9 cellular contexts compared by ENCODE assay signal in the genomic region with DNA sequence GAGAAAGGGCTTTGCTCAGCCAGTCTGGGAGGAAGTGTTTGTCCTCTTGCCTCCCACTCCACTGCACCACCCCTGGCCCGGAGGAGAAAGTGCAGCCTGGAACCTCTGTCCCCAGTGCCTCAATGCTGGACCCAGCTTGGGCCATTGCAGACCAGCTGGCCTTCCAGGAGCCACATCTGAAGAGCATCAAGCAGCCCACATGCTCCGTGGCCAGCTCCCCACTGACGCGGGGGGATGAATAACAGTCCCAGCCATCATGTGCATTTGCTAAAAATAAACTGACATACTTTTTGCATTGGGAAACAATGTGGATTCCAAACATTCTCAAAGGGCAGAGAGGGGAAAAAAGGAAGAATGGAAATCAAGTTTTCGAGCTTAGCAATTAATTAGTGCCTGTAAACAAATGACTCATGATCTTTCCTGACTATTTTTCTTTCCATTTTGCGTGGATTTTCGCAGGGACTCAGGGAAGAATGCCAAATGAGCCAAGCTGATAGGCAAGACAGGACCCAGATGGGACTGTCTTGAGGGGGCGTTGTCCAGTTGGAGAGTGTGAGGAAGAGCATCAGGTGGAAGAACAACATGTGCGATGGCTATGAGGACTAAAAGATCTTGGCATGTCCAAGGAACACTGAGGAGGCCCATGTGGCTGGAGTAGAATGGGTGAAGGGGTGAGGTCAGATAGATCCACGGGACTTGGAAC. TPM values are rescaled to one million over a fixed set of nuclear protein-coding genes. Genes with fewer than 3 reads are reported as not detected.
A peak's percentile ranks its signal among the peaks of the same experiment; 100 is the strongest.
DNase-seq lines count a peak whose midpoint lies in the region; ATAC-seq and TF ChIP-seq lines count a peak whose summit lies in the region.
"Had no signal": no experiment of that assay in that cellular context is flagged by ENCODE, and none has a peak within 500 bp of the region (broad histone marks: within the 10 kb centered on the region; RNA-seq: fewer than 3 reads in every experiment).

No MANE protein-coding gene starts in this region.

- H3K9ac ChIP-seq in DND-41 (ENCODE audit: low read depth, low read length) (no peak overlapping the region), MM.1S (ENCODE audit: low read length) (no peak overlapping the region)

- TF ChIP-seq CTCF in DND-41 (IDR thresholded peaks at IDR 0.05; ENCODE audit: borderline replicate concordance, extremely low read depth, low read length, poor library complexity, severe bottlenecking) (peak; percentile 30), MM.1S (IDR thresholded peaks at IDR 0.05; ENCODE audit: low read length) (no peak)

- no peaks in the 10 kb centered on the region for H4K20me1 ChIP-seq in DND-41 (ENCODE audit: insufficient read depth, low read length)
- H4K20me1 ChIP-seq in MM.1S (ENCODE audit: insufficient read depth, low read length), result no peaks in the 10 kb centered on the region

- intact Hi-C loops in Right ventricle myocardium inferior (cut with DNase I), result loop anchor here (2.0 kb wide), 1 partner anchor 52 kb away; no protein-coding TSS in a partner anchor

- H3K9me2 ChIP-seq in MM.1S (replicated peaks; ENCODE audit: insufficient read depth, low read length), result no peaks in the 10 kb centered on the region

- ATAC-seq in DND-41 (ENCODE audit: insufficient read depth, low read depth), result no peak
- ATAC-seq in SK-N-SH treated with all-trans-retinoic acid at 6 μM for 48 hours, result peak; percentile 86
- peak; percentile 72 for ATAC-seq in Right ventricle myocardium inferior
- no peak for ATAC-seq in HG02571 (IDR thresholded peaks at IDR 0.05; ENCODE audit: unreplicated experiment)

- no peak overlapping the region for H3K27ac ChIP-seq in DND-41 (ENCODE audit: low read length)
- no peak overlapping the region for H3K27ac ChIP-seq in MM.1S (ENCODE audit: low read length)

- H3K79me2 ChIP-seq in DND-41 (ENCODE audit: insufficient read depth, low read length) (no peaks in the 10 kb centered on the region), MM.1S (ENCODE audit: low read length) (no peaks in the 10 kb centered on the region)

- no peaks in the 10 kb centered on the region for H3K4me1 ChIP-seq in DND-41 (ENCODE audit: insufficient read depth, low read length)
- H3K4me1 ChIP-seq in MM.1S (ENCODE audit: low read length), result no peaks in the 10 kb centered on the region

- H3K4me3 ChIP-seq in DND-41 (ENCODE audit: low read depth in 1 of 2, low read length in 2 of 2) (no peak overlapping the region), MM.1S (ENCODE audit: low read length) (no peak overlapping the region)

- no peaks in the 10 kb centered on the region for H3F3A ChIP-seq in MM.1S (ENCODE audit: insufficient read depth, low read length)

- H2AFZ ChIP-seq in DND-41 (ENCODE audit: low read depth, low read length) (no peak overlapping the region), MM.1S (ENCODE audit: low read length) (no peak overlapping the region)

- H3K9me3 ChIP-seq in DND-41 (ENCODE audit: insufficient read depth, low read length, severe bottlenecking), result no peaks in the 10 kb centered on the region
- H3K9me3 ChIP-seq in MM.1S (replicated peaks; ENCODE audit: insufficient read depth, low read length), result no peaks in the 10 kb centered on the region

- H3K36me3 ChIP-seq in DND-41 (ENCODE audit: insufficient read depth, low read length), result no peaks in the 10 kb centered on the region
- H3K36me3 ChIP-seq in MM.1S (replicated peaks; ENCODE audit: insufficient read depth, low read length), result no peaks in the 10 kb centered on the region

- no peaks in the 10 kb centered on the region for H3K27me3 ChIP-seq in DND-41 (ENCODE audit: insufficient read depth, low read length, poor library complexity)
- H3K27me3 ChIP-seq in MM.1S (replicated peaks; ENCODE audit: insufficient read depth, low read length), result peaks cover 33% of the 10 kb centered on the region; the same call in 1 of the 2 replicates

- H3K4me2 ChIP-seq in DND-41 (ENCODE audit: insufficient read depth, low read length) (no peak overlapping the region), MM.1S (ENCODE audit: low read depth, low read length) (no peak overlapping the region)

- DNase-seq in DND-41, result no peak
- peak; percentile 83 for DNase-seq in Right ventricle myocardium inferior (ENCODE audit: missing footprints)
- peak; percentile 10 for DNase-seq in putamen (ENCODE audit: low spot score)
- no peak for DNase-seq in activated CD4-positive, CD25-positive, alpha-beta regulatory T cell (lab: John Stamatoyannopoulos, UW)
- no peak for DNase-seq in MM.1S
- DNase-seq in activated CD4-positive, alpha-beta T cell treated with anti-CD3 and anti-CD28 coated beads, Interleukin-2, amount 50 U/mL, for 4 hours, result no peak
- DNase-seq: NCI-H2029 treated with DMSO at 0.1 percent for 48 hours had no signal

TF ChIP-seq in SK-N-SH treated with all-trans-retinoic acid at 6 μM for 48 hours, 23 proteins besides CTCF, POLR2A, EP300 and RAD21 (continues in another document):
- peak; percentile 75 for TF ChIP-seq ISL1 (CRISPR knock-in tag; IDR thresholded peaks at IDR 0.05)
- TF ChIP-seq, protein P1, sequence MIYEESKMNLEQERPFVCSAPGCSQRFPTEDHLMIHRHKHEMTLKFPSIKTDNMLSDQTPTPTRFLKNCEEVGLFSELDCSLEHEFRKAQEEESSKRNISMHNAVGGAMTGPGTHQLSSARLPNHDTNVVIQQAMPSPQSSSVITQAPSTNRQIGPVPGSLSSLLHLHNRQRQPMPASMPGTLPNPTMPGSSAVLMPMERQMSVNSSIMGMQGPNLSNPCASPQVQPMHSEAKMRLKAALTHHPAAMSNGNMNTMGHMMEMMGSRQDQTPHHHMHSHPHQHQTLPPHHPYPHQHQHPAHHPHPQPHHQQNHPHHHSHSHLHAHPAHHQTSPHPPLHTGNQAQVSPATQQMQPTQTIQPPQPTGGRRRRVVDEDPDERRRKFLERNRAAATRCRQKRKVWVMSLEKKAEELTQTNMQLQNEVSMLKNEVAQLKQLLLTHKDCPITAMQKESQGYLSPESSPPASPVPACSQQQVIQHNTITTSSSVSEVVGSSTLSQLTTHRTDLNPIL (CRISPR knock-in tag; IDR thresholded peaks at IDR 0.05; ENCODE audit: low read depth), result peak; percentile 93
- TF ChIP-seq, protein P2, sequence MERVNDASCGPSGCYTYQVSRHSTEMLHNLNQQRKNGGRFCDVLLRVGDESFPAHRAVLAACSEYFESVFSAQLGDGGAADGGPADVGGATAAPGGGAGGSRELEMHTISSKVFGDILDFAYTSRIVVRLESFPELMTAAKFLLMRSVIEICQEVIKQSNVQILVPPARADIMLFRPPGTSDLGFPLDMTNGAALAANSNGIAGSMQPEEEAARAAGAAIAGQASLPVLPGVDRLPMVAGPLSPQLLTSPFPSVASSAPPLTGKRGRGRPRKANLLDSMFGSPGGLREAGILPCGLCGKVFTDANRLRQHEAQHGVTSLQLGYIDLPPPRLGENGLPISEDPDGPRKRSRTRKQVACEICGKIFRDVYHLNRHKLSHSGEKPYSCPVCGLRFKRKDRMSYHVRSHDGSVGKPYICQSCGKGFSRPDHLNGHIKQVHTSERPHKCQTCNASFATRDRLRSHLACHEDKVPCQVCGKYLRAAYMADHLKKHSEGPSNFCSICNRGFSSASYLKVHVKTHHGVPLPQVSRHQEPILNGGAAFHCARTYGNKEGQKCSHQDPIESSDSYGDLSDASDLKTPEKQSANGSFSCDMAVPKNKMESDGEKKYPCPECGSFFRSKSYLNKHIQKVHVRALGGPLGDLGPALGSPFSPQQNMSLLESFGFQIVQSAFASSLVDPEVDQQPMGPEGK (CRISPR knock-in tag; IDR thresholded peaks at IDR 0.05; ENCODE audit: borderline replicate concordance), result no peak
- peak; percentile 58; the same call in 1 of the 2 replicates for TF ChIP-seq ZC3H10 (CRISPR knock-in tag; IDR thresholded peaks at IDR 0.05)
- TF ChIP-seq, protein P3, sequence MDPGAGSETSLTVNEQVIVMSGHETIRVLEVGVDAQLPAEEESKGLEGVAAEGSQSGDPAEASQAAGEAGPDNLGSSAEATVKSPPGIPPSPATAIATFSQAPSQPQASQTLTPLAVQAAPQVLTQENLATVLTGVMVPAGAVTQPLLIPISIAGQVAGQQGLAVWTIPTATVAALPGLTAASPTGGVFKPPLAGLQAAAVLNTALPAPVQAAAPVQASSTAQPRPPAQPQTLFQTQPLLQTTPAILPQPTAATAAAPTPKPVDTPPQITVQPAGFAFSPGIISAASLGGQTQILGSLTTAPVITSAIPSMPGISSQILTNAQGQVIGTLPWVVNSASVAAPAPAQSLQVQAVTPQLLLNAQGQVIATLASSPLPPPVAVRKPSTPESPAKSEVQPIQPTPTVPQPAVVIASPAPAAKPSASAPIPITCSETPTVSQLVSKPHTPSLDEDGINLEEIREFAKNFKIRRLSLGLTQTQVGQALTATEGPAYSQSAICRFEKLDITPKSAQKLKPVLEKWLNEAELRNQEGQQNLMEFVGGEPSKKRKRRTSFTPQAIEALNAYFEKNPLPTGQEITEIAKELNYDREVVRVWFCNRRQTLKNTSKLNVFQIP (CRISPR knock-in tag; IDR thresholded peaks at IDR 0.05; ENCODE audit: borderline replicate concordance, low read depth), result peak; percentile 43; the same call in 1 of the 2 replicates
- TF ChIP-seq, protein P4, sequence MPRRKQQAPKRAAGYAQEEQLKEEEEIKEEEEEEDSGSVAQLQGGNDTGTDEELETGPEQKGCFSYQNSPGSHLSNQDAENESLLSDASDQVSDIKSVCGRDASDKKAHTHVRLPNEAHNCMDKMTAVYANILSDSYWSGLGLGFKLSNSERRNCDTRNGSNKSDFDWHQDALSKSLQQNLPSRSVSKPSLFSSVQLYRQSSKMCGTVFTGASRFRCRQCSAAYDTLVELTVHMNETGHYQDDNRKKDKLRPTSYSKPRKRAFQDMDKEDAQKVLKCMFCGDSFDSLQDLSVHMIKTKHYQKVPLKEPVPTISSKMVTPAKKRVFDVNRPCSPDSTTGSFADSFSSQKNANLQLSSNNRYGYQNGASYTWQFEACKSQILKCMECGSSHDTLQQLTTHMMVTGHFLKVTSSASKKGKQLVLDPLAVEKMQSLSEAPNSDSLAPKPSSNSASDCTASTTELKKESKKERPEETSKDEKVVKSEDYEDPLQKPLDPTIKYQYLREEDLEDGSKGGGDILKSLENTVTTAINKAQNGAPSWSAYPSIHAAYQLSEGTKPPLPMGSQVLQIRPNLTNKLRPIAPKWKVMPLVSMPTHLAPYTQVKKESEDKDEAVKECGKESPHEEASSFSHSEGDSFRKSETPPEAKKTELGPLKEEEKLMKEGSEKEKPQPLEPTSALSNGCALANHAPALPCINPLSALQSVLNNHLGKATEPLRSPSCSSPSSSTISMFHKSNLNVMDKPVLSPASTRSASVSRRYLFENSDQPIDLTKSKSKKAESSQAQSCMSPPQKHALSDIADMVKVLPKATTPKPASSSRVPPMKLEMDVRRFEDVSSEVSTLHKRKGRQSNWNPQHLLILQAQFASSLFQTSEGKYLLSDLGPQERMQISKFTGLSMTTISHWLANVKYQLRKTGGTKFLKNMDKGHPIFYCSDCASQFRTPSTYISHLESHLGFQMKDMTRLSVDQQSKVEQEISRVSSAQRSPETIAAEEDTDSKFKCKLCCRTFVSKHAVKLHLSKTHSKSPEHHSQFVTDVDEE (CRISPR knock-in tag; IDR thresholded peaks at IDR 0.05), result no peak

RNA-seq across cellular contexts. Expression of a gene that starts 34.1 kb away (rescaled TPM):
- 62.4 TPM for total RNA-seq in Right ventricle myocardium inferior

Comparison
In these comparisons a context has a peak if more than half of its experiments do, and no peak if none do; other contexts are left out.
1. ATAC-seq: peak in SK-N-SH treated with all-trans-retinoic acid at 6 μM for 48 hours (single experiment) and Right ventricle myocardium inferior (single experiment); none in DND-41 (single experiment) and HG02571 (single experiment).
2. DNase-seq: peak in Right ventricle myocardium inferior (single experiment) and putamen (single experiment); none in DND-41 (single experiment), activated CD4-positive, CD25-positive, alpha-beta regulatory T cell (0 of 4), MM.1S (single experiment) and activated CD4-positive, alpha-beta T cell treated with anti-CD3 and anti-CD28 coated beads, Interleukin-2, amount 50 U/mL, for 4 hours (0 of 2).